In genomic region chr16:77422196-77422784, GRCh38 we compare ENCODE assay signal across 6 cellular contexts. TPM values are rescaled to one million over a fixed set of nuclear protein-coding genes. Genes with fewer than 3 reads are reported as not detected.
"Had no signal": no experiment of that assay in that cellular context is flagged by ENCODE, and none has a peak within 500 bp of the region (broad histone marks: within the 10 kb centered on the region; RNA-seq: fewer than 3 reads in every experiment).

No MANE protein-coding gene starts in this region.

- DNase-seq: H7, KBM-7 had no signal

- H3K9me3 ChIP-seq: HAP-1 had no signal

- H3K4me1 ChIP-seq: HAP-1 had no signal

- H3K36me3 ChIP-seq: HAP-1 had no signal

- H3K4me3 ChIP-seq: GM23338, HAP-1 had no signal

- FAIRE-seq: H1 had no signal

RNA-seq across cellular contexts. Expression of gene ADAMTS18, which starts 12.5 kb away (rescaled TPM):
- total RNA-seq: HT-29 had no signal
